In the genomic region with DNA sequence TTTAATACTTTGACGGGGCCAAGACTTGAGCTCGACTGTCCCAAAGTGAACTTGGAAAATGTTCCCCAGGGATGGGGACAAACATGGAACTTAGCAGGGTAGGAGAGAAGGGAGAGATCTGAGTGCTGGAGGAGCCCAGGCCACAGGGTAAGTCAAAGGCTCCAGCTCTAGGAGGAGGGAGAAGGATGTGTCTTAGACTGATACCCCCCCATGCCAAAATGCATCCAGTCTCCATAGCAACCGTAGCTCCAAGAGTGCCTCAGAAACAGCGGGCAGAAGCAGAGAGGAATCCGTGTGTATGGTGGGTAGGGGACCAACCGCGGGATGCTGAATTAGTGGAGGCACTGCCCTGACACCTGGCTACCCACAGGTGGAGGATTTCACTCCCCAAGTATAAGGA, we compare ENCODE assay signal across 10 cellular contexts. TPM values are rescaled to one million over a fixed set of nuclear protein-coding genes. Genes with fewer than 3 reads are reported as not detected.
DNase-seq lines count a peak whose midpoint lies in the region; ATAC-seq and TF ChIP-seq lines count a peak whose summit lies in the region.
"Had no signal": no experiment of that assay in that cellular context is flagged by ENCODE, and none has a peak within 500 bp of the region (broad histone marks: within the 10 kb centered on the region; RNA-seq: fewer than 3 reads in every experiment).

No MANE protein-coding gene starts in this region.

- no peaks in the 10 kb centered on the region for H3K27me3 ChIP-seq in CD4-positive, CD25-positive, alpha-beta regulatory T cell (ENCODE audit: control insufficient read depth, insufficient read depth, low read length)
- H3K27me3 ChIP-seq in CD8-positive, alpha-beta memory T cell (ENCODE audit: insufficient read depth, low read length, poor library complexity, severe bottlenecking), result no peaks in the 10 kb centered on the region
- peaks cover 51% of the 10 kb centered on the region for H3K27me3 ChIP-seq in lower lobe of right lung (ENCODE audit: low read depth)

- H3K9me3 ChIP-seq in CD4-positive, CD25-positive, alpha-beta regulatory T cell (ENCODE audit: control insufficient read depth in 2 of 2, low read length in 2 of 2), result no peaks in the 10 kb centered on the region
- no peaks in the 10 kb centered on the region for H3K9me3 ChIP-seq in CD8-positive, alpha-beta memory T cell (ENCODE audit: low read length)
- H3K9me3 ChIP-seq in lower lobe of right lung, result no peaks in the 10 kb centered on the region
- H3K9me3 ChIP-seq: MG63 had no signal

- TF ChIP-seq CTCF in mesothelial cell of epicardium (IDR thresholded peaks at IDR 0.05; ENCODE audit: unreplicated experiment), result no peak
- TF ChIP-seq CTCF in lower lobe of right lung (IDR thresholded peaks at IDR 0.05), result no peak

- H3K36me3 ChIP-seq in CD4-positive, CD25-positive, alpha-beta regulatory T cell (ENCODE audit: control insufficient read depth, insufficient read depth, low read length), result peaks cover 21% of the 10 kb centered on the region
- H3K36me3 ChIP-seq in CD8-positive, alpha-beta memory T cell (ENCODE audit: insufficient read depth, low read length), result peaks cover 11% of the 10 kb centered on the region
- no peaks in the 10 kb centered on the region for H3K36me3 ChIP-seq in lower lobe of right lung
- H3K36me3 ChIP-seq: MG63 had no signal

- no peak for ATAC-seq in CD4-positive, CD25-positive, alpha-beta regulatory T cell (ENCODE audit: low read depth in 2 of 2)
- ATAC-seq in activated CD8-positive, alpha-beta T cell treated with anti-CD3 and anti-CD28 coated beads, Interleukin-2, amount 10 ng/mL, durations not matched to agents 7 days and 5 days, result no peak
- ATAC-seq in lower lobe of right lung, result no peak

- H3K9me3 Mint-ChIP-seq in CD4-positive, CD25-positive, alpha-beta regulatory T cell, result peaks cover 0 to 2% (median 0%) of the 10 kb centered on the region in 7 donors
- no peaks in the 10 kb centered on the region for H3K9me3 Mint-ChIP-seq in CD8-positive, alpha-beta memory T cell
- H3K9me3 Mint-ChIP-seq in activated CD8-positive, alpha-beta T cell treated with anti-CD3 and anti-CD28 coated beads, Interleukin-2, amount 10 ng/mL, durations not matched to agents 7 days and 5 days (ENCODE audit: insufficient read depth), result no peaks in the 10 kb centered on the region
- H3K9me3 Mint-ChIP-seq in mesothelial cell of epicardium, result no peaks in the 10 kb centered on the region

- no peak for DNase-seq in CD4-positive, CD25-positive, alpha-beta regulatory T cell
- no peak for DNase-seq in CD8-positive, alpha-beta memory T cell
- no peak for DNase-seq in activated CD8-positive, alpha-beta T cell treated with anti-CD3 and anti-CD28 coated beads, Interleukin-2, amount 10 ng/mL, durations not matched to agents 7 days and 5 days
- DNase-seq in mesothelial cell of epicardium (ENCODE audit: low spot score in 2 of 2, unreplicated experiment in 2 of 2) (no peak), NCI-H510A treated with DMSO at 0.1 percent for 48 hours (lab: John Stamatoyannopoulos, UW) (no peak), UCSD-AML1 (lab: John Stamatoyannopoulos, UW; ENCODE audit: unreplicated experiment) (no peak), lower lobe of right lung (no peak), NCI-H128 (lab: John Stamatoyannopoulos, UW; ENCODE audit: unreplicated experiment) (no peak)
- DNase-seq: MG63 had no signal

- H3K4me3 Mint-ChIP-seq in CD4-positive, CD25-positive, alpha-beta regulatory T cell, result peak overlapping the region; percentile 58 to 91 (median 82)
- H3K4me3 Mint-ChIP-seq in CD8-positive, alpha-beta memory T cell, result peak overlapping the region; percentile 62 to 84 (median 77)
- H3K4me3 Mint-ChIP-seq in activated CD8-positive, alpha-beta T cell treated with anti-CD3 and anti-CD28 coated beads, Interleukin-2, amount 10 ng/mL, durations not matched to agents 7 days and 5 days, result peak overlapping the region; percentile 64
- peak overlapping the region; percentile 64 for H3K4me3 Mint-ChIP-seq in mesothelial cell of epicardium

- POLR2A ChIA-PET in CD8-positive, alpha-beta memory T cell (lab: Charles Lee), result no interaction called here
- POLR2A ChIA-PET in activated CD8-positive, alpha-beta T cell treated with anti-CD3 and anti-CD28 coated beads, Interleukin-2, amount 10 ng/mL, durations not matched to agents 7 days and 5 days (lab: Charles Lee), result no interaction called here

- peak overlapping the region; percentile 88 for H3K27ac ChIP-seq in CD4-positive, CD25-positive, alpha-beta regulatory T cell (ENCODE audit: insufficient read depth, low read length, poor library complexity, severe bottlenecking)
- H3K27ac ChIP-seq in CD8-positive, alpha-beta memory T cell (ENCODE audit: low read depth, low read length), result peak overlapping the region; percentile 95
- no peak overlapping the region for H3K27ac ChIP-seq in lower lobe of right lung
- H3K27ac ChIP-seq: parathyroid adenoma had no signal

- H3K4me1 Mint-ChIP-seq in CD4-positive, CD25-positive, alpha-beta regulatory T cell, result peaks cover 0 to 61% (median 36%) of the 10 kb centered on the region in 4 donors
- peaks cover 51 to 73% (median 53%) of the 10 kb centered on the region in 3 donors for H3K4me1 Mint-ChIP-seq in CD8-positive, alpha-beta memory T cell
- peaks cover 47% of the 10 kb centered on the region for H3K4me1 Mint-ChIP-seq in activated CD8-positive, alpha-beta T cell treated with anti-CD3 and anti-CD28 coated beads, Interleukin-2, amount 10 ng/mL, durations not matched to agents 7 days and 5 days (ENCODE audit: low read depth)
- peaks cover 20% of the 10 kb centered on the region for H3K4me1 Mint-ChIP-seq in mesothelial cell of epicardium

- CTCF ChIA-PET in CD8-positive, alpha-beta memory T cell (lab: Charles Lee), result interaction anchor here (0.7 kb wide), 1 partner anchor 156 kb away, joined by 3 read pairs; no protein-coding TSS in a partner anchor
- CTCF ChIA-PET in activated CD8-positive, alpha-beta T cell treated with anti-CD3 and anti-CD28 coated beads, Interleukin-2, amount 10 ng/mL, durations not matched to agents 7 days and 5 days (lab: Charles Lee), result interaction anchor here (2.5 to 3.7 kb wide), 2 partner anchors 17 to 156 kb away, joined by 21 to 26 read pairs; no protein-coding TSS in a partner anchor

- peaks cover 55% of the 10 kb centered on the region for H3K4me1 ChIP-seq in CD4-positive, CD25-positive, alpha-beta regulatory T cell (ENCODE audit: control insufficient read depth, insufficient read depth, low read length, poor library complexity, severe bottlenecking)
- H3K4me1 ChIP-seq in CD8-positive, alpha-beta memory T cell (ENCODE audit: insufficient read depth, low read length), result peaks cover 48% of the 10 kb centered on the region
- H3K4me1 ChIP-seq in lower lobe of right lung, result peaks cover 46% of the 10 kb centered on the region

- intact Hi-C loops in lower lobe of right lung (cut with DNase I), result no loop called here

- H3K27ac Mint-ChIP-seq in CD4-positive, CD25-positive, alpha-beta regulatory T cell, result peak overlapping the region; percentile 29 to 78 (median 72)
- peak overlapping the region; percentile 80 to 97 (median 95) for H3K27ac Mint-ChIP-seq in CD8-positive, alpha-beta memory T cell
- peak overlapping the region; percentile 74 for H3K27ac Mint-ChIP-seq in activated CD8-positive, alpha-beta T cell treated with anti-CD3 and anti-CD28 coated beads, Interleukin-2, amount 10 ng/mL, durations not matched to agents 7 days and 5 days
- no peak overlapping the region for H3K27ac Mint-ChIP-seq in mesothelial cell of epicardium

- peak overlapping the region; percentile 42 for H3K4me3 ChIP-seq in CD4-positive, CD25-positive, alpha-beta regulatory T cell (ENCODE audit: low read depth, low read length)
- no peak overlapping the region for H3K4me3 ChIP-seq in CD8-positive, alpha-beta memory T cell (ENCODE audit: low read length)
- H3K4me3 ChIP-seq in lower lobe of right lung, result no peak overlapping the region
- H3K4me3 ChIP-seq: MG63 had no signal

- H3K27me3 Mint-ChIP-seq in CD4-positive, CD25-positive, alpha-beta regulatory T cell, result no peaks in the 10 kb centered on the region
- H3K27me3 Mint-ChIP-seq in CD8-positive, alpha-beta memory T cell, result peaks cover 0 to 5% of the 10 kb centered on the region in 2 donors
- no peaks in the 10 kb centered on the region for H3K27me3 Mint-ChIP-seq in activated CD8-positive, alpha-beta T cell treated with anti-CD3 and anti-CD28 coated beads, Interleukin-2, amount 10 ng/mL, durations not matched to agents 7 days and 5 days (ENCODE audit: low read depth)
- H3K27me3 Mint-ChIP-seq in mesothelial cell of epicardium (ENCODE audit: low read depth), result peaks cover 80% of the 10 kb centered on the region

- H3K36me3 Mint-ChIP-seq in CD4-positive, CD25-positive, alpha-beta regulatory T cell, result peaks cover 18% of the 10 kb centered on the region
- H3K36me3 Mint-ChIP-seq in CD8-positive, alpha-beta memory T cell, result peaks cover 7 to 47% (median 11%) of the 10 kb centered on the region in 3 donors
- H3K36me3 Mint-ChIP-seq in activated CD8-positive, alpha-beta T cell treated with anti-CD3 and anti-CD28 coated beads, Interleukin-2, amount 10 ng/mL, durations not matched to agents 7 days and 5 days (ENCODE audit: low read depth), result peaks cover 43% of the 10 kb centered on the region
- no peaks in the 10 kb centered on the region for H3K36me3 Mint-ChIP-seq in mesothelial cell of epicardium

RNA-seq across cellular contexts. Expression of a gene that starts 0.8 kb away (rescaled TPM):
- 60.3 TPM for total RNA-seq in CD4-positive, CD25-positive, alpha-beta regulatory T cell
- polyA plus RNA-seq in CD4-positive, CD25-positive, alpha-beta regulatory T cell, result 1 to 10 TPM; 4.4 to 7.7 (median 5.6) TPM
- total RNA-seq in CD8-positive, alpha-beta memory T cell, result 10 to 100 TPM; 29.9 to 31.7 TPM
- polyA plus RNA-seq in CD8-positive, alpha-beta memory T cell, result 6.4 TPM
- 10 to 100 TPM; 68.6 to 72.5 TPM for total RNA-seq in activated CD8-positive, alpha-beta T cell treated with anti-CD3 and anti-CD28 coated beads, Interleukin-2, amount 10 ng/mL, durations not matched to agents 7 days and 5 days
- 2.0 to 2.8 TPM (median 2.2 TPM) in 3 replicates for total RNA-seq in mesothelial cell of epicardium
- 5.7 TPM for total RNA-seq in lower lobe of right lung

RNA-seq across cellular contexts. Expression of a gene that starts 5.5 kb away (rescaled TPM):
- total RNA-seq in CD4-positive, CD25-positive, alpha-beta regulatory T cell, result 8.7 TPM
- 10 to 100 TPM; 38.4 to 48.9 (median 39.6) TPM for polyA plus RNA-seq in CD4-positive, CD25-positive, alpha-beta regulatory T cell
- total RNA-seq in CD8-positive, alpha-beta memory T cell, result 10 to 100 TPM; 12.0 to 13.0 TPM
- polyA plus RNA-seq in CD8-positive, alpha-beta memory T cell, result 46.9 TPM
- 10 to 100 TPM; 12.9 to 13.3 TPM for total RNA-seq in activated CD8-positive, alpha-beta T cell treated with anti-CD3 and anti-CD28 coated beads, Interleukin-2, amount 10 ng/mL, durations not matched to agents 7 days and 5 days
- total RNA-seq in mesothelial cell of epicardium, result 33.2 to 35.2 TPM (median 34.6 TPM) in 3 replicates
- total RNA-seq in lower lobe of right lung, result 41.1 TPM

RNA-seq across cellular contexts. Expression of a gene that starts 12.7 kb away (rescaled TPM):
- total RNA-seq in CD4-positive, CD25-positive, alpha-beta regulatory T cell, result 17.5 TPM
- polyA plus RNA-seq in CD4-positive, CD25-positive, alpha-beta regulatory T cell, result 10 to 100 TPM; 62.2 to 90.3 (median 69.7) TPM
- 100 to 1,000 TPM; 268 to 304 TPM for total RNA-seq in CD8-positive, alpha-beta memory T cell
- polyA plus RNA-seq in CD8-positive, alpha-beta memory T cell, result 76.0 TPM
- total RNA-seq in activated CD8-positive, alpha-beta T cell treated with anti-CD3 and anti-CD28 coated beads, Interleukin-2, amount 10 ng/mL, durations not matched to agents 7 days and 5 days, result 100 to 1,000 TPM; 132 to 146 TPM
- total RNA-seq in mesothelial cell of epicardium (171 to 177 TPM (median 175 TPM) in 3 replicates), lower lobe of right lung (68.4 TPM)

RNA-seq across cellular contexts. Expression of a gene that starts 15.5 kb away (rescaled TPM):
- 35.4 TPM for total RNA-seq in CD4-positive, CD25-positive, alpha-beta regulatory T cell
- polyA plus RNA-seq in CD4-positive, CD25-positive, alpha-beta regulatory T cell, result 1 to 10 TPM; 2.2 to 4.5 (median 3.8) TPM
- total RNA-seq in CD8-positive, alpha-beta memory T cell, result 10 to 100 TPM; 26.3 to 27.2 TPM
- polyA plus RNA-seq in CD8-positive, alpha-beta memory T cell, result 5.7 TPM
- total RNA-seq in activated CD8-positive, alpha-beta T cell treated with anti-CD3 and anti-CD28 coated beads, Interleukin-2, amount 10 ng/mL, durations not matched to agents 7 days and 5 days, result 10 to 100 TPM; 23.6 to 24.4 TPM
- total RNA-seq in mesothelial cell of epicardium (11.0 to 13.2 TPM (median 12.7 TPM) in 3 replicates), lower lobe of right lung (20.0 TPM)

RNA-seq across cellular contexts. Expression of a gene that starts 27.5 kb away (rescaled TPM):
- not detected for total RNA-seq in CD4-positive, CD25-positive, alpha-beta regulatory T cell
- under 1 TPM in 2 of 4 donors, not detected in 2; 0.14 to 0.26 TPM for polyA plus RNA-seq in CD4-positive, CD25-positive, alpha-beta regulatory T cell
- 1 to 10 TPM; 7.2 to 7.4 TPM for total RNA-seq in CD8-positive, alpha-beta memory T cell
- 0.52 TPM for polyA plus RNA-seq in CD8-positive, alpha-beta memory T cell
- 1 to 10 TPM; 2.3 to 2.6 TPM for total RNA-seq in activated CD8-positive, alpha-beta T cell treated with anti-CD3 and anti-CD28 coated beads, Interleukin-2, amount 10 ng/mL, durations not matched to agents 7 days and 5 days
- total RNA-seq in mesothelial cell of epicardium, result 3.3 to 4.7 TPM (median 4.0 TPM) in 3 replicates
- 1.1 TPM for total RNA-seq in lower lobe of right lung
